14 cellular contexts compared by ENCODE assay signal in the genomic region with DNA sequence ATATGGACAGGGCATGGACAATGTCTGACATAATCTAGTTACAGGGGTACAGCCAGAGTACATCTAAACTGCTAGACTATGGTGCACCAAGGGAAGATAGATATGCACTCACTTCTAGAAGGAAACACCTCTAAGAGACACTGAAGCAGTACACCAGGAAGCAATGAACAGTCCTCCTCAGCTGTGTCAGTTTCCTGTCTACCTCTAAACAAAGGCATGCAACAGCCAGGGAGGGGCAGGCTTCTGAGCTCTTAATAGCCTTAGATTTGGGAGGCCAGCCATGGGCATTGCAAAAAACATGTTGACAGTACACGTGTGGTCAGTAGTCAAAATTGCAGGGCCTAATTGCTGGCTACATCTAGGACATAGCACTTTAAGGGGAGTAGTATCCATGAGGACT. TPM values are rescaled to one million over a fixed set of nuclear protein-coding genes. Genes with fewer than 3 reads are reported as not detected.
DNase-seq lines count a peak whose midpoint lies in the region; ATAC-seq and FAIRE-seq lines count a peak whose summit lies in the region.
"Had no signal": no experiment of that assay in that cellular context is flagged by ENCODE, and none has a peak within 500 bp of the region (broad histone marks: within the 10 kb centered on the region; RNA-seq: fewer than 3 reads in every experiment).

No MANE protein-coding gene starts in this region.

- no peak overlapping the region for H3K4me3 Mint-ChIP-seq in activated CD8-positive, alpha-beta T cell treated with anti-CD3 and anti-CD28 coated beads, Interleukin-2, amount 10 ng/mL, durations not matched to agents 7 days and 5 days
- H3K4me3 Mint-ChIP-seq: CD8-positive, alpha-beta T cell had no signal

- POLR2A ChIA-PET in activated CD8-positive, alpha-beta T cell treated with anti-CD3 and anti-CD28 coated beads, Interleukin-2, amount 10 ng/mL, durations not matched to agents 7 days and 5 days (lab: Charles Lee), result no interaction called here

- ATAC-seq in activated CD8-positive, alpha-beta T cell treated with anti-CD3 and anti-CD28 coated beads, Interleukin-2, amount 10 ng/mL, durations not matched to agents 7 days and 5 days, result no peak
- ATAC-seq in GM21825 (IDR thresholded peaks at IDR 0.05; ENCODE audit: unreplicated experiment) (no peak), GM21360 (IDR thresholded peaks at IDR 0.05; ENCODE audit: unreplicated experiment) (no peak)
- ATAC-seq: CD8-positive, alpha-beta T cell had no signal

- CTCF ChIA-PET in activated CD8-positive, alpha-beta T cell treated with anti-CD3 and anti-CD28 coated beads, Interleukin-2, amount 10 ng/mL, durations not matched to agents 7 days and 5 days (lab: Charles Lee), result interaction anchor here (1.0 to 1.5 kb wide), 3 partner anchors 9 to 616 kb away, joined by 3 to 4 read pairs (median 3); a partner anchor contains a TSS

- no peaks in the 10 kb centered on the region for H3K9me3 Mint-ChIP-seq in activated CD8-positive, alpha-beta T cell treated with anti-CD3 and anti-CD28 coated beads, Interleukin-2, amount 10 ng/mL, durations not matched to agents 7 days and 5 days (ENCODE audit: insufficient read depth)
- H3K9me3 Mint-ChIP-seq: CD8-positive, alpha-beta T cell had no signal

- H3K27me3 Mint-ChIP-seq in activated CD8-positive, alpha-beta T cell treated with anti-CD3 and anti-CD28 coated beads, Interleukin-2, amount 10 ng/mL, durations not matched to agents 7 days and 5 days (ENCODE audit: low read depth), result peaks cover 6% of the 10 kb centered on the region

- H3K27ac Mint-ChIP-seq in activated CD8-positive, alpha-beta T cell treated with anti-CD3 and anti-CD28 coated beads, Interleukin-2, amount 10 ng/mL, durations not matched to agents 7 days and 5 days, result no peak overlapping the region
- H3K27ac Mint-ChIP-seq: CD8-positive, alpha-beta T cell had no signal

- FAIRE-seq in HTR-8/SVneo (lab: Jason Lieb, UNC), result no peak

- peak; percentile 28 for DNase-seq in Daoy (ENCODE audit: low read depth)
- DNase-seq in LoVo (ENCODE audit: low spot score), result peak; percentile 25
- peak; percentile 34 for DNase-seq in activated CD8-positive, alpha-beta T cell treated with anti-CD3 and anti-CD28 coated beads, Interleukin-2, amount 10 ng/mL, durations not matched to agents 7 days and 5 days
- peak; percentile 13 to 15 for DNase-seq in lung microvascular endothelial cell (ENCODE audit: low read depth in 2 of 2)
- DNase-seq in HTR-8/SVneo (ENCODE audit: insufficient read length, low spot score), result no peak
- DNase-seq in HuH-7 (ENCODE audit: low spot score), result no peak
- DNase-seq: aorta; CD8-positive, alpha-beta T cell; effector CD8-positive, alpha-beta T cell; heart left ventricle; Kasumi-1; left ventricle myocardium inferior had no signal

- H3K4me1 Mint-ChIP-seq in activated CD8-positive, alpha-beta T cell treated with anti-CD3 and anti-CD28 coated beads, Interleukin-2, amount 10 ng/mL, durations not matched to agents 7 days and 5 days (ENCODE audit: low read depth), result peaks cover 8% of the 10 kb centered on the region

- no peaks in the 10 kb centered on the region for H3K36me3 Mint-ChIP-seq in activated CD8-positive, alpha-beta T cell treated with anti-CD3 and anti-CD28 coated beads, Interleukin-2, amount 10 ng/mL, durations not matched to agents 7 days and 5 days (ENCODE audit: low read depth)
- H3K36me3 Mint-ChIP-seq: CD8-positive, alpha-beta T cell had no signal

RNA-seq across cellular contexts. Expression of a gene that starts 21.4 kb away (rescaled TPM):
- 14.1 and 15.6 TPM in 2 replicates for total RNA-seq in Daoy (2014; rRNA removed; shearing (Covaris generic))
- 10 to 100 TPM; 34.9 to 36.8 TPM for total RNA-seq in activated CD8-positive, alpha-beta T cell treated with anti-CD3 and anti-CD28 coated beads, Interleukin-2, amount 10 ng/mL, durations not matched to agents 7 days and 5 days
- total RNA-seq in lung microvascular endothelial cell, result 5.0 and 7.4 TPM in 2 replicates

RNA-seq across cellular contexts. Expression of a gene that starts 56.3 kb away (rescaled TPM):
- 49.6 and 72.6 TPM in 2 replicates for total RNA-seq in Daoy (2014; rRNA removed; shearing (Covaris generic))
- total RNA-seq in activated CD8-positive, alpha-beta T cell treated with anti-CD3 and anti-CD28 coated beads, Interleukin-2, amount 10 ng/mL, durations not matched to agents 7 days and 5 days, result 10 to 100 TPM; 31.6 to 36.0 TPM
- total RNA-seq in lung microvascular endothelial cell, result 52.7 and 53.6 TPM in 2 replicates

Comparison
In these comparisons a context has a peak if more than half of its experiments do, and no peak if none do; other contexts are left out.
1. DNase-seq: peak in Daoy (single experiment), LoVo (single experiment), activated CD8-positive, alpha-beta T cell treated with anti-CD3 and anti-CD28 coated beads, Interleukin-2, amount 10 ng/mL, durations not matched to agents 7 days and 5 days (single experiment) and lung microvascular endothelial cell (2 of 2); none in HTR-8/SVneo (single experiment) and HuH-7 (single experiment).